8 cellular contexts compared by ENCODE assay signal in genomic region chr14:30994681-30995620, GRCh38. TPM values are rescaled to one million over a fixed set of nuclear protein-coding genes. Genes with fewer than 3 reads are reported as not detected.
DNase-seq lines count a peak whose midpoint lies in the region; ATAC-seq, FAIRE-seq and TF ChIP-seq lines count a peak whose summit lies in the region.

No MANE protein-coding gene starts in this region.

- no peaks in the 10 kb centered on the region for H3K27me3 ChIP-seq in foreskin keratinocyte

- H3K36me3 Mint-ChIP-seq in CD14-positive monocyte: peaks cover 16 to 26% of the 10 kb centered on the region in 2 donors

- peak overlapping the region; percentile 1 to 79 (median 52) for H3K27ac Mint-ChIP-seq in CD14-positive monocyte

- intact Hi-C loops in CD14-positive monocyte (cut with micrococcal nuclease): no loop called here

- peak overlapping the region; percentile 37 for H3K27ac ChIP-seq in foreskin keratinocyte

- H3K4me1 ChIP-seq in foreskin keratinocyte: peaks cover 30% of the 10 kb centered on the region

- peaks cover 7 to 18% (median 12%) of the 10 kb centered on the region in 7 donors for H3K9me3 Mint-ChIP-seq in CD14-positive monocyte

- no peak for TF ChIP-seq POLR2A in GM12892 (IDR thresholded peaks at IDR 0.05; ENCODE audit: low read depth, low read length)

- no peaks in the 10 kb centered on the region for H3K27me3 Mint-ChIP-seq in CD14-positive monocyte (ENCODE audit: low read depth in 3 of 3)

- H3K4me3 Mint-ChIP-seq in CD14-positive monocyte: peak overlapping the region in 1 of 2 donors; percentile 13

- ATAC-seq in GM21360 (IDR thresholded peaks at IDR 0.05; ENCODE audit: unreplicated experiment): peak; percentile 54
- ATAC-seq in foreskin keratinocyte: peak; percentile 28

- FAIRE-seq in GM12892 (lab: Jason Lieb, UNC): no peak

- TF ChIP-seq CTCF in CD14-positive monocyte (IDR thresholded peaks at IDR 0.05) (no peak), foreskin keratinocyte (conservative IDR thresholded peaks at IDR 0.05) (no peak)

- DNase-seq in CD14-positive monocyte (ENCODE audit: low spot score) (no peak), NCI-H226 (peak; percentile 44), foreskin keratinocyte (peak; percentile 13 to 50), GM12892 (ENCODE audit: insufficient read length) (no peak), HT-29 (ENCODE audit: low spot score) (no peak), foreskin melanocyte (no peak)
- DNase-seq in activated effector memory CD4-positive, alpha-beta T cell treated with Interleukin-2 at 50 U/mL for 16 hours: no peak

- peaks cover 26% of the 10 kb centered on the region for H3K4me1 Mint-ChIP-seq in CD14-positive monocyte

RNA-seq across cellular contexts. Expression of gene AP4S1, which starts 30.5 kb away (rescaled TPM):
- 1 to 10 TPM; 2.8 to 5.1 TPM for polyA plus RNA-seq in CD14-positive monocyte
- total RNA-seq in foreskin keratinocyte: 5.5 and 5.7 TPM in 2 replicates
- polyA plus RNA-seq in foreskin keratinocyte: 5.1 and 6.0 TPM in 2 replicates
- 4.6 TPM for polyA plus RNA-seq in GM12892 (2012; ENCODE audit: missing spikeins)
- total RNA-seq in HT-29 (2014; rRNA removed; shearing (Covaris generic)): 2.1 and 2.4 TPM in 2 replicates

RNA-seq across cellular contexts. Expression of gene STRN3, which starts 31.2 kb away (rescaled TPM):
- polyA plus RNA-seq in CD14-positive monocyte (1 to 10 TPM; 1.0 to 3.8 TPM), foreskin keratinocyte (6.5 and 8.1 TPM in 2 replicates)
- total RNA-seq in foreskin keratinocyte: 35.8 and 40.7 TPM in 2 replicates
- 12.6 TPM for polyA plus RNA-seq in GM12892 (2012; ENCODE audit: missing spikeins)
- 11.2 and 18.6 TPM in 2 replicates for total RNA-seq in HT-29 (2014; rRNA removed; shearing (Covaris generic))

Comparison
In these comparisons a context has a peak if more than half of its experiments do, and no peak if none do; other contexts are left out.
1. DNase-seq: peak in NCI-H226 (single experiment) and foreskin keratinocyte (2 of 2); none in CD14-positive monocyte (single experiment), GM12892 (single experiment), HT-29 (single experiment), activated effector memory CD4-positive, alpha-beta T cell treated with Interleukin-2 at 50 U/mL for 16 hours (single experiment) and foreskin melanocyte (single experiment).